ENCODE assay signal across 8 cellular contexts in the genomic region with DNA sequence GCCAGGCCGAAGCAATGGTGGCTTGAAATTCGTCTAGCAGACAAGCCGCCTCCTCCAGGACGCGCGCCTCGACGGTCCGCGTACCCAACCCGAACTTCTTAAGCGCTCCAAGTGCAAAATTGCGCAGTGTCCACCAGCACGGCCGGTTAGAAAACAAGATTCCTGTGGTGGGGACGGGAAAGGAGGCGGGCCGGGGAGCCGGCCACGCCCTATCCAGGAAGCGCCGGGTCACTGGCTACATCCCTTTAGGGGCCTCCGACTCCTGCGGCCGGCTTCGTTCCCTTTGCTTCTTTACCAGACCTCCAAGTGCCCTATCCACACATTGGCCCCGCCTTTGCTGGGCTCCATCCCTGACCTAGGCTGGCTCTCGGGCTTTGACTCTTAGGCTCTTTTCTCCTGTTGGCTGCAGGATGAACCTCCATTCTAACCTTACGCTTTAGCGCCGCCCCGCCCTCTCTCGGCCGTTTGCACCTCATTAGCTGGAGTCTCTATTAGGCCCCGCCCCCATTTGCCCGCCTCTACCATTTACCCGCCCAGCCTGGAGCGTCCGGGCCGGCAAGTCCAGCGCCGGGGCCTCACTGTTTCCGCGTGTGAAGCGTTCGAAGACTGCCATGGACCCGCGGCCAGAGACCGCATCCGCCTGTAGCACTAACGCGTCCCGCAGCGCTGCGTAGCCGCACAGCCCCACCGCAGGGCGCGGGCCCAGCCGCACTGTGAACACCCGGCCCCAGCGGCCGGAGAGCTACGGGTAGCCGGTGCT. TPM values are rescaled to one million over a fixed set of nuclear protein-coding genes. Genes with fewer than 3 reads are reported as not detected.
DNase-seq lines count a peak whose midpoint lies in the region; ATAC-seq and TF ChIP-seq lines count a peak whose summit lies in the region.
"Not testable (repeated sequence)": the region's sequence is repeated elsewhere in the genome, so short reads cannot be mapped to it uniquely, and the experiment has no call there.

No MANE protein-coding gene starts in this region.

- H3K36me3 Mint-ChIP-seq in activated CD8-positive, alpha-beta memory T cell treated with anti-CD3 and anti-CD28 coated beads, Interleukin-2, amount 10 ng/mL, durations not matched to agents 7 days and 5 days, result peaks cover 17% of the 10 kb centered on the region

- peaks cover 47% of the 10 kb centered on the region for H3K4me1 Mint-ChIP-seq in activated CD8-positive, alpha-beta memory T cell treated with anti-CD3 and anti-CD28 coated beads, Interleukin-2, amount 10 ng/mL, durations not matched to agents 7 days and 5 days

- H3K36me3 ChIP-seq in A673 (ENCODE audit: insufficient read depth, low read length, poor library complexity, severe bottlenecking), result peaks cover 21% of the 10 kb centered on the region
- peaks cover 31% of the 10 kb centered on the region for H3K36me3 ChIP-seq in iPS-20b (ENCODE audit: insufficient read depth, low read depth, low read length)

- intact Hi-C loops in A673 (cut with micrococcal nuclease; ENCODE audit: unreplicated experiment), result not testable (repeated sequence)

- H3K27ac ChIP-seq in A673 (ENCODE audit: low read depth, low read length, poor library complexity, severe bottlenecking); iPS-20b (ENCODE audit: low read length): not testable (repeated sequence)

- not testable (repeated sequence) for H3K9me3 ChIP-seq in A673 (ENCODE audit: low read depth, low read length, poor library complexity, severe bottlenecking); iPS-20b (ENCODE audit: insufficient read depth, low read depth, low read length)

- CTCF ChIA-PET in A673 (lab: Charles Lee), result not testable (repeated sequence)
- CTCF ChIA-PET in activated CD8-positive, alpha-beta memory T cell treated with anti-CD3 and anti-CD28 coated beads, Interleukin-2, amount 10 ng/mL, durations not matched to agents 7 days and 5 days (lab: Charles Lee), result interaction anchor here (1.0 to 1.1 kb wide), 2 partner anchors 33 to 60 kb away, joined by 4 to 7 read pairs; a partner anchor contains a TSS

- DNase-seq in A673 (ENCODE audit: low spot score) (peak; percentile 52), NOMO-1 (lab: John Stamatoyannopoulos, UW; ENCODE audit: unreplicated experiment in 2 of 2) (peak; percentile 61 to 73), dermis blood vessel endothelial cell (peak; percentile 75), pons (ENCODE audit: low spot score) (peak; percentile 74)
- DNase-seq in activated CD8-positive, alpha-beta memory T cell treated with anti-CD3 and anti-CD28 coated beads, Interleukin-2, amount 10 ng/mL, durations not matched to agents 7 days and 5 days, result peak; percentile 79

- peak overlapping the region; percentile 27 for H3K4me3 ChIP-seq in A673 (ENCODE audit: low read depth, low read length, poor library complexity, severe bottlenecking)
- H3K4me3 ChIP-seq in iPS-20b (ENCODE audit: low read length), result peak overlapping the region; percentile 66

- TF ChIP-seq CTCF in A673 (conservative IDR thresholded peaks at IDR 0.05; ENCODE audit: low read depth, low read length), result not testable (repeated sequence)

- BruUV-seq in A673 (replicated peaks; lab: Mats Ljungman, UMichigan), result not testable (repeated sequence)

- peak overlapping the region; percentile 77 for H3K4me3 Mint-ChIP-seq in activated CD8-positive, alpha-beta memory T cell treated with anti-CD3 and anti-CD28 coated beads, Interleukin-2, amount 10 ng/mL, durations not matched to agents 7 days and 5 days

- H3K27me3 ChIP-seq in A673 (replicated peaks; ENCODE audit: insufficient read depth, low read depth, low read length, poor library complexity), result not testable (repeated sequence)
- H3K27me3 ChIP-seq in iPS-20b (ENCODE audit: insufficient read depth, low read length), result peaks cover 25% of the 10 kb centered on the region

- H3K9me3 Mint-ChIP-seq in activated CD8-positive, alpha-beta memory T cell treated with anti-CD3 and anti-CD28 coated beads, Interleukin-2, amount 10 ng/mL, durations not matched to agents 7 days and 5 days (ENCODE audit: low read depth), result not testable (repeated sequence)

- peak; percentile 67 for ATAC-seq in GM18517 (IDR thresholded peaks at IDR 0.05; ENCODE audit: unreplicated experiment)
- ATAC-seq in HG03135 (IDR thresholded peaks at IDR 0.05; ENCODE audit: unreplicated experiment), result peak; percentile 52
- peak; percentile 89 for ATAC-seq in activated CD8-positive, alpha-beta memory T cell treated with anti-CD3 and anti-CD28 coated beads, Interleukin-2, amount 10 ng/mL, durations not matched to agents 7 days and 5 days

- peak overlapping the region; percentile 61; the same call in 1 of the 2 replicates for H3K9ac ChIP-seq in iPS-20b (ENCODE audit: low read depth, low read length)

- H3K27me3 Mint-ChIP-seq in activated CD8-positive, alpha-beta memory T cell treated with anti-CD3 and anti-CD28 coated beads, Interleukin-2, amount 10 ng/mL, durations not matched to agents 7 days and 5 days, result peaks cover 25% of the 10 kb centered on the region

- POLR2A ChIA-PET in A673 (lab: Charles Lee; ENCODE audit: low non-redundant PET), result not testable (repeated sequence)

- peak overlapping the region; percentile 79 for H3K27ac Mint-ChIP-seq in activated CD8-positive, alpha-beta memory T cell treated with anti-CD3 and anti-CD28 coated beads, Interleukin-2, amount 10 ng/mL, durations not matched to agents 7 days and 5 days

- H3K4me1 ChIP-seq in A673 (ENCODE audit: insufficient read depth, low read length, poor library complexity, severe bottlenecking) (peaks cover 30% of the 10 kb centered on the region), iPS-20b (ENCODE audit: insufficient read depth, low read length) (peaks cover 12% of the 10 kb centered on the region)

RNA-seq across cellular contexts. Expression of a gene that starts 11.8 kb away (rescaled TPM):
- total RNA-seq in A673 (2021) (105 and 113 TPM in 2 replicates), dermis blood vessel endothelial cell (159 and 197 TPM in 2 replicates)
- 100 to 1,000 TPM; 101 to 105 TPM for total RNA-seq in activated CD8-positive, alpha-beta memory T cell treated with anti-CD3 and anti-CD28 coated beads, Interleukin-2, amount 10 ng/mL, durations not matched to agents 7 days and 5 days

RNA-seq across cellular contexts. Expression of a gene that starts 32.8 kb away (rescaled TPM):
- total RNA-seq in A673 (2021) (9.1 and 14.6 TPM in 2 replicates), dermis blood vessel endothelial cell (15.6 and 21.3 TPM in 2 replicates)
- total RNA-seq in activated CD8-positive, alpha-beta memory T cell treated with anti-CD3 and anti-CD28 coated beads, Interleukin-2, amount 10 ng/mL, durations not matched to agents 7 days and 5 days, result 10 to 100 TPM; 36.2 to 56.7 TPM

RNA-seq across cellular contexts. Expression of a gene that starts 35.5 kb away (rescaled TPM):
- total RNA-seq in A673 (2021), result 0.75 and 0.85 TPM in 2 replicates
- not detected for total RNA-seq in activated CD8-positive, alpha-beta memory T cell treated with anti-CD3 and anti-CD28 coated beads, Interleukin-2, amount 10 ng/mL, durations not matched to agents 7 days and 5 days
- 0.68 TPM in 1 of 2 replicates, not detected in the other for total RNA-seq in dermis blood vessel endothelial cell

RNA-seq across cellular contexts. Expression of a gene that starts 39.4 kb away (rescaled TPM):
- total RNA-seq in A673 (2021), result not detected in 2 replicates
- total RNA-seq in activated CD8-positive, alpha-beta memory T cell treated with anti-CD3 and anti-CD28 coated beads, Interleukin-2, amount 10 ng/mL, durations not matched to agents 7 days and 5 days, result not detected
- not detected in 2 replicates for total RNA-seq in dermis blood vessel endothelial cell

RNA-seq across cellular contexts. Expression of a gene that starts 59.8 kb away (rescaled TPM):
- 167 and 179 TPM in 2 replicates for total RNA-seq in A673 (2021)
- 100 to 1,000 TPM; 176 to 193 TPM for total RNA-seq in activated CD8-positive, alpha-beta memory T cell treated with anti-CD3 and anti-CD28 coated beads, Interleukin-2, amount 10 ng/mL, durations not matched to agents 7 days and 5 days
- 22.1 and 45.8 TPM in 2 replicates for total RNA-seq in dermis blood vessel endothelial cell
